8 cellular contexts compared by ENCODE assay signal in genomic region chr2:226791056-226791486, GRCh38. TPM values are rescaled to one million over a fixed set of nuclear protein-coding genes. Genes with fewer than 3 reads are reported as not detected.
DNase-seq lines count a peak whose midpoint lies in the region; ATAC-seq and TF ChIP-seq lines count a peak whose summit lies in the region.

No MANE protein-coding gene starts in this region.

- H3K4me1 ChIP-seq in CD8-positive, alpha-beta T cell (ENCODE audit: insufficient read depth, low read length) = peaks cover 18% of the 10 kb centered on the region
- H3K4me1 ChIP-seq in body of pancreas = peaks cover 64% of the 10 kb centered on the region
- peaks cover 26% of the 10 kb centered on the region for H3K4me1 ChIP-seq in smooth muscle cell (ENCODE audit: low read depth)

- H3K4me2 ChIP-seq in smooth muscle cell = peak overlapping the region; percentile 90

- H3F3A ChIP-seq in smooth muscle cell (ENCODE audit: low read depth) = no peaks in the 10 kb centered on the region

- no peaks in the 10 kb centered on the region for H3K36me3 ChIP-seq in CD8-positive, alpha-beta T cell (ENCODE audit: insufficient read depth, low read length)
- H3K36me3 ChIP-seq in body of pancreas (replicated peaks in 1 of 2; ENCODE audit: insufficient read depth in 1 of 2, low read depth in 2 of 2) = no peaks in the 10 kb centered on the region
- no peaks in the 10 kb centered on the region for H3K36me3 ChIP-seq in smooth muscle cell (ENCODE audit: low read depth)

- WGBS in body of pancreas, 2 donors = 2 to 4% methylated on average over 23 to 24 of the region's 24 CpGs
- WGBS in smooth muscle cell (ENCODE audit: low lambda C conversion rate) = 3% methylated on average over 24 of the region's 24 CpGs

- no peaks in the 10 kb centered on the region for H3K27me3 ChIP-seq in CD8-positive, alpha-beta T cell (ENCODE audit: insufficient read depth, low read length)
- H3K27me3 ChIP-seq in body of pancreas (no peaks in the 10 kb centered on the region), smooth muscle cell (ENCODE audit: low read depth) (no peaks in the 10 kb centered on the region)

- H3K4me3 ChIP-seq in CD8-positive, alpha-beta T cell (ENCODE audit: low read depth, low read length) = peak overlapping the region; percentile 72
- H3K4me3 ChIP-seq in body of pancreas = peak overlapping the region in 1 of 2 donors; percentile 20
- H3K4me3 ChIP-seq in smooth muscle cell = peak overlapping the region; percentile 77

- no peaks in the 10 kb centered on the region for H3K27me3 Mint-ChIP-seq in CD8-positive, alpha-beta T cell (ENCODE audit: low read depth)

- CTCF ChIA-PET in CD8-positive, alpha-beta T cell (lab: Charles Lee) = interaction anchor here (2.3 to 5.6 kb wide), 2 partner anchors 9 to 11 kb away, joined by 10 to 33 read pairs; partner anchors contain the start of gene IRS1

- DNase-seq in CD8-positive, alpha-beta T cell = peak in 2 of 7 experiments; percentile 36 to 79
- DNase-seq in NCI-H446 treated with DMSO at 0.1 percent for 48 hours (lab: John Stamatoyannopoulos, UW) (peak; percentile 60), body of pancreas (peak in 2 of 4 donors; percentile 55 to 73), iPS-NIHi7 (ENCODE audit: extremely low spot score) (peak; percentile 71), smooth muscle cell (lab: John Stamatoyannopoulos, UW; ENCODE audit: unreplicated experiment) (no peak), OCI-M2 (lab: John Stamatoyannopoulos, UW; ENCODE audit: unreplicated experiment) (no peak)

- intact Hi-C loops in CD8-positive, alpha-beta T cell (cut with DNase I, micrococcal nuclease) = loop anchor here (1.0 to 10.0 kb wide), 7 partner anchors 8 to 1846 kb away; partner anchors contain the start of genes IRS1 (in 2 of the 2), DOCK10 (in 1 of the 2), MFF (in 1 of the 2) and RHBDD1 (in 1 of the 2)
- intact Hi-C loops in body of pancreas (cut with DNase I) = no loop called here

- no peak for TF ChIP-seq POLR2A in body of pancreas (IDR thresholded peaks at IDR 0.05)

- peak overlapping the region; percentile 86 for H3K27ac ChIP-seq in CD8-positive, alpha-beta T cell (ENCODE audit: low read depth, low read length)
- H3K27ac ChIP-seq in body of pancreas = peak overlapping the region; percentile 87 to 97 (median 95)
- H3K27ac ChIP-seq in smooth muscle cell (ENCODE audit: low read depth) = peak overlapping the region; percentile 76

- H3K79me2 ChIP-seq in smooth muscle cell (ENCODE audit: low read depth) = peaks cover 93% of the 10 kb centered on the region

- H3K27ac Mint-ChIP-seq in CD8-positive, alpha-beta T cell = peak overlapping the region; percentile 98

- peaks cover 40% of the 10 kb centered on the region for H4K20me1 ChIP-seq in smooth muscle cell (ENCODE audit: low read depth)

- POLR2A ChIA-PET in CD8-positive, alpha-beta T cell (lab: Charles Lee) = interaction anchor here (0.8 to 2.1 kb wide), 6 partner anchors 9 to 45 kb away, joined by 3 to 14 read pairs (median 3); partner anchors contain the start of genes IRS1 and RHBDD1

- peak; percentile 64 for ATAC-seq in CD8-positive, alpha-beta T cell
- ATAC-seq in GM18870 (IDR thresholded peaks at IDR 0.05; ENCODE audit: unreplicated experiment) = peak; percentile 76
- ATAC-seq in HG03060 (IDR thresholded peaks at IDR 0.05; ENCODE audit: low read depth, unreplicated experiment) = peak; percentile 39
- peak; percentile 63 for ATAC-seq in body of pancreas

- peaks cover 2% of the 10 kb centered on the region for H3K36me3 Mint-ChIP-seq in CD8-positive, alpha-beta T cell

- H3K9me3 Mint-ChIP-seq in CD8-positive, alpha-beta T cell = no peaks in the 10 kb centered on the region

- H3K4me1 Mint-ChIP-seq in CD8-positive, alpha-beta T cell (ENCODE audit: low read depth) = peaks cover 39% of the 10 kb centered on the region

- peak overlapping the region; percentile 86 for H2AFZ ChIP-seq in smooth muscle cell (ENCODE audit: low read depth)

- TF ChIP-seq CTCF in CD8-positive, alpha-beta T cell (IDR thresholded peaks at IDR 0.05) = no peak
- TF ChIP-seq CTCF in body of pancreas (IDR thresholded peaks at IDR 0.05) (no peak), smooth muscle cell (IDR thresholded peaks at IDR 0.05; ENCODE audit: borderline replicate concordance, insufficient read depth, poor library complexity, severe bottlenecking) (no peak)

- H3K9me3 ChIP-seq in CD8-positive, alpha-beta T cell (ENCODE audit: low read length) = no peaks in the 10 kb centered on the region
- H3K9me3 ChIP-seq in body of pancreas = no peaks in the 10 kb centered on the region
- no peaks in the 10 kb centered on the region for H3K9me3 ChIP-seq in smooth muscle cell (replicated peaks; ENCODE audit: low read depth)

- H3K9ac ChIP-seq in smooth muscle cell (ENCODE audit: low read depth) = peak overlapping the region; percentile 80

- H3K4me3 Mint-ChIP-seq in CD8-positive, alpha-beta T cell = peak overlapping the region; percentile 94

RNA-seq across cellular contexts. Expression of gene IRS1, which starts 8.5 kb away (rescaled TPM):
- 1 to 10 TPM; 5.6 to 5.9 TPM for total RNA-seq in CD8-positive, alpha-beta T cell
- total RNA-seq in body of pancreas = 1 to 10 TPM; 8.2 to 9.6 TPM
- total RNA-seq in smooth muscle cell = 14.3 and 14.6 TPM in 2 replicates
- 8.6 and 9.4 TPM in 2 replicates for polyA plus RNA-seq in smooth muscle cell

RNA-seq across cellular contexts. Expression of gene RHBDD1, which starts 44.8 kb away (rescaled TPM):
- total RNA-seq in CD8-positive, alpha-beta T cell = 10 to 100 TPM; 29.7 to 30.9 TPM
- total RNA-seq in body of pancreas (1 to 10 TPM; 7.9 to 9.9 TPM), smooth muscle cell (20.7 and 28.3 TPM in 2 replicates)
- polyA plus RNA-seq in smooth muscle cell = 11.3 and 12.8 TPM in 2 replicates

Comparison
In these comparisons a context has a peak if more than half of its experiments do, and no peak if none do; other contexts are left out.
1. DNase-seq: peak in NCI-H446 treated with DMSO at 0.1 percent for 48 hours (single experiment) and iPS-NIHi7 (single experiment); none in smooth muscle cell (single experiment) and OCI-M2 (single experiment).
2. Peak in every context shown above with its lines, with median percentiles within 50 percentile points of each other: ATAC-seq and H3K27ac ChIP-seq.